Comparison of ENCODE assay signal across 8 cellular contexts in genomic region chr3:88058593-88059379, GRCh38. TPM values are rescaled to one million over a fixed set of nuclear protein-coding genes. Genes with fewer than 3 reads are reported as not detected.
A peak's percentile ranks its signal among the peaks of the same experiment; 100 is the strongest.
DNase-seq lines count a peak whose midpoint lies in the region; TF ChIP-seq lines count a peak whose summit lies in the region.

A gene with protein sequence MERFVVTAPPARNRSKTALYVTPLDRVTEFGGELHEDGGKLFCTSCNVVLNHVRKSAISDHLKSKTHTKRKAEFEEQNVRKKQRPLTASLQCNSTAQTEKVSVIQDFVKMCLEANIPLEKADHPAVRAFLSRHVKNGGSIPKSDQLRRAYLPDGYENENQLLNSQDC (minus strand): TSS chr3:88059005. CDS start chr3:88055976, 3,029 bp downstream.
Gene ZNF654, plus strand, starts transcription at chr3:88059255. Its CDS starts 65 bp downstream, at chr3:88059320.

- H3K4me3 ChIP-seq in neuron (ENCODE audit: low read length) (peak within 1 kb of the TSS; percentile 95), subcutaneous abdominal adipose tissue (ENCODE audit: low read depth in 1 of 5, low read length in 5 of 5) (peak within 1 kb of the TSS; percentile 96 to 98 (median 96))

- H3K27me3 ChIP-seq in neuron (ENCODE audit: insufficient read depth, low read length) (no peaks in the 10 kb centered on the region), subcutaneous abdominal adipose tissue (ENCODE audit: control insufficient read depth in 5 of 5, insufficient read depth in 4 of 5, low read length in 5 of 5) (no peaks in the 10 kb centered on the region)

- DNase-seq in GF-D8 (lab: John Stamatoyannopoulos, UW) (peak; percentile 97), HEK293T (ENCODE audit: extremely low spot score) (peak; percentile 91), MV-4-11 (lab: John Stamatoyannopoulos, UW) (peak; percentile 99), SK-MEL-5 (ENCODE audit: low read depth, low spot score) (peak; percentile 99), foreskin melanocyte (peak; percentile 99)
- DNase-seq in activated naive CD4-positive, alpha-beta T cell treated with Interleukin-2 at 50 U/mL for 16 hours = peak; percentile 99

- POLR2A ChIA-PET in HEK293T (lab: Yijun Ruan, JAX) = interaction anchor here (0.8 to 2.0 kb wide), 11 partner anchors 10 to 832 kb away, joined by 3 to 10 read pairs (median 4); partner anchors contain the start of genes C3orf38 and CHMP2B

- peak within 1 kb of the TSS; percentile 66 for H2AFZ ChIP-seq in neuron (ENCODE audit: low read depth, low read length)

- H3K27ac ChIP-seq in subcutaneous abdominal adipose tissue (ENCODE audit: low read depth, low read length) = peak within 1 kb of the TSS; percentile 90

- peak within 1 kb of the TSS; percentile 91 to 97 (median 97) for H3K9ac ChIP-seq in subcutaneous abdominal adipose tissue (ENCODE audit: low read length in 5 of 5)

- CTCF ChIA-PET in HEK293T (lab: Yijun Ruan, JAX) = interaction anchor here (0.5 to 0.6 kb wide), 5 partner anchors 57 to 1285 kb away, joined by 3 to 9 read pairs (median 4); no protein-coding TSS in a partner anchor

- H3K9me3 ChIP-seq in neuron (ENCODE audit: low read length) (no peaks in the 10 kb centered on the region), subcutaneous abdominal adipose tissue (ENCODE audit: control insufficient read depth in 5 of 5, low read length in 5 of 5) (no peaks in the 10 kb centered on the region)

- H3K4me1 ChIP-seq in neuron (ENCODE audit: insufficient read depth, low read length) (peaks cover 31% of the 10 kb centered on the region), subcutaneous abdominal adipose tissue (ENCODE audit: control insufficient read depth in 5 of 5, insufficient read depth in 5 of 5, low read length in 5 of 5) (peaks cover 0 to 42% (median 35%) of the 10 kb centered on the region in 5 donors)

- in situ Hi-C loops in SK-MEL-5 (cut with HindIII; ENCODE audit: low pct_unique_long_range_greater_than_20kb, low sequenced_read_pairs) = no loop called here

- peaks cover 27% of the 10 kb centered on the region for H3K36me3 ChIP-seq in neuron (ENCODE audit: insufficient read depth, low read length)
- peaks cover 13 to 19% (median 14%) of the 10 kb centered on the region in 5 donors for H3K36me3 ChIP-seq in subcutaneous abdominal adipose tissue (ENCODE audit: control insufficient read depth in 5 of 5, insufficient read depth in 5 of 5, low read length in 5 of 5)

TF ChIP-seq in HEK293T, 16 proteins besides CTCF, POLR2A, EP300 and RAD21:
- TF ChIP-seq ELF4 (IDR thresholded peaks at IDR 0.05) (peak; percentile 98), SP1 (IDR thresholded peaks at IDR 0.05) (peak; percentile 89), PKNOX1 (IDR thresholded peaks at IDR 0.05) (peak; percentile 100), TARDBP (IDR thresholded peaks at IDR 0.05) (no peak)
TF ChIP-seq in HEK293T: peak in this region for 3.

RNA-seq across cellular contexts. Expression of the first gene that starts in this region (rescaled TPM):
- total RNA-seq in SK-MEL-5 (2014; rRNA removed; shearing (Covaris generic)) = 80.0 and 84.1 TPM in 2 replicates
- polyA plus RNA-seq in SK-MEL-5 (2015; cell fraction: cytosol; rRNA removed) = 77.5 and 91.4 TPM in 2 replicates
- polyA plus RNA-seq in SK-MEL-5 (2015; cell fraction: nucleus; rRNA removed) = 285 and 309 TPM in 2 replicates

RNA-seq across cellular contexts. Expression of gene ZNF654, which starts in this region (rescaled TPM):
- 20.0 and 21.9 TPM in 2 replicates for total RNA-seq in SK-MEL-5 (2014; rRNA removed; shearing (Covaris generic))
- polyA plus RNA-seq in SK-MEL-5 (2015; cell fraction: cytosol; rRNA removed) = 8.8 and 11.4 TPM in 2 replicates
- 15.5 and 17.7 TPM in 2 replicates for polyA plus RNA-seq in SK-MEL-5 (2015; cell fraction: nucleus; rRNA removed)

Comparison
In these comparisons a context has a peak if more than half of its experiments do, and no peak if none do; other contexts are left out.
1. Peak in every context shown above with its lines: DNase-seq, H3K4me3 ChIP-seq and H3K27ac ChIP-seq.